Comparison of ENCODE assay signal across 25 cellular contexts in the genomic region with DNA sequence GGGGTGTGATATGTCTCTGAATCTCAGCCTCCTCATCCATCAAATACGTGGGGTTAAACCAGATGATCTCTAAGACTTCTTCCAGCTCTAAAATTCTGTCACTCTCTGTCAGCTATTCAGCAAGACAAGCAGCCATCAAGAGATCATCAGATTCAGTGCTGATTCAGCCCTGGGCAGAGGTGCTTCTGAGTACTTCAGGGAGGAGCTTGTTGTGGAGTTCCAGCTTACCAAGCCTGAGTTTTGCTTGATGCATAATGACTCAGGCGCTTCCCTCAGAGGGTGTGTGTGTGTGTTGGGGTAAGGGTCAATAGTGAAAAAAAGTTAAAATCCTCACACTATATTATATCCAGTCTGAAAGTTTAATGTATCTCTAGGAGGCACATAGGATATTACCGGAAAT. TPM values are rescaled to one million over a fixed set of nuclear protein-coding genes. Genes with fewer than 3 reads are reported as not detected.
DNase-seq lines count a peak whose midpoint lies in the region; ATAC-seq and TF ChIP-seq lines count a peak whose summit lies in the region.
"Had no signal": no experiment of that assay in that cellular context is flagged by ENCODE, and none has a peak within 500 bp of the region (broad histone marks: within the 10 kb centered on the region; RNA-seq: fewer than 3 reads in every experiment).

No MANE protein-coding gene starts in this region.

- H3K9me3 Mint-ChIP-seq in stimulated activated effector memory CD8-positive, alpha-beta T cell treated with anti-CD3 and anti-CD28 coated beads, Interleukin-12 subunit alpha, Interleukin-12 subunit beta, amount 100 ng/mL, for 72 hours = no peaks in the 10 kb centered on the region
- H3K9me3 Mint-ChIP-seq: activated CD4-positive, alpha-beta T cell treated with anti-CD3 and anti-CD28 coated beads, Interleukin-2, amount 10 ng/mL, durations not matched to agents 24 days and 14 days had no signal

- no peak overlapping the region for H3K27ac ChIP-seq in RWPE1
- H3K27ac ChIP-seq: adrenal gland, BLaER1, hepatocyte, ovary had no signal

- H3K27ac Mint-ChIP-seq in stimulated activated effector memory CD8-positive, alpha-beta T cell treated with anti-CD3 and anti-CD28 coated beads, Interleukin-12 subunit alpha, Interleukin-12 subunit beta, amount 100 ng/mL, for 72 hours = no peak overlapping the region
- H3K27ac Mint-ChIP-seq: activated CD4-positive, alpha-beta T cell treated with anti-CD3 and anti-CD28 coated beads, Interleukin-2, amount 10 ng/mL, durations not matched to agents 24 days and 14 days; memory B cell; naive thymus-derived CD4-positive, alpha-beta T cell; type B pancreatic cell had no signal

- DNase-seq in H4 (ENCODE audit: low spot score) (peak; percentile 39), RWPE1 (ENCODE audit: low spot score) (peak; percentile 59), NCI-H1092 (lab: John Stamatoyannopoulos, UW) (no peak)
- no peak for DNase-seq in stimulated activated effector memory CD8-positive, alpha-beta T cell treated with anti-CD3 and anti-CD28 coated beads, Interleukin-12 subunit alpha, Interleukin-12 subunit beta, amount 100 ng/mL, for 72 hours (ENCODE audit: low spot score in 2 of 2)
- DNase-seq in activated naive CD4-positive, alpha-beta T cell treated with anti-CD3 and anti-CD28 coated beads, Interleukin-2, amount 50 U/mL, for 16 hours = no peak
- DNase-seq: activated CD4-positive, alpha-beta T cell treated with anti-CD3 and anti-CD28 coated beads, Interleukin-2, amount 10 ng/mL, durations not matched to agents 24 days and 14 days; activated effector memory CD4-positive, alpha-beta T cell treated with anti-CD3 and anti-CD28 coated beads, Interleukin-2, amount 50 U/mL, for 16 hours; adrenal gland; effector CD4-positive, alpha-beta T cell; islet precursor cell; naive thymus-derived CD4-positive, alpha-beta T cell; NCI-H2029 treated with DMSO at 0.1 percent for 48 hours; ovary; stimulated activated CD4-positive, alpha-beta T cell treated with anti-CD3 and anti-CD28 coated beads, Interleukin-2, amount 100 ng/mL, for 24 hours; stimulated activated naive CD8-positive, alpha-beta T cell treated with anti-CD3 and anti-CD28 coated beads, Interleukin-15, Interleukin-2, amounts not matched to agents 100 U/mL and 50 U/mL, for 24 hours; SW 1271 had no signal

- H3K36me3 Mint-ChIP-seq in stimulated activated effector memory CD8-positive, alpha-beta T cell treated with anti-CD3 and anti-CD28 coated beads, Interleukin-12 subunit alpha, Interleukin-12 subunit beta, amount 100 ng/mL, for 72 hours = no peaks in the 10 kb centered on the region
- H3K36me3 Mint-ChIP-seq: memory B cell, type B pancreatic cell had no signal

- no peak overlapping the region for H3K4me3 Mint-ChIP-seq in stimulated activated effector memory CD8-positive, alpha-beta T cell treated with anti-CD3 and anti-CD28 coated beads, Interleukin-12 subunit alpha, Interleukin-12 subunit beta, amount 100 ng/mL, for 72 hours
- H3K4me3 Mint-ChIP-seq: activated CD4-positive, alpha-beta T cell treated with anti-CD3 and anti-CD28 coated beads, Interleukin-2, amount 10 ng/mL, durations not matched to agents 24 days and 14 days; central memory CD8-positive, alpha-beta T cell; memory B cell; naive thymus-derived CD4-positive, alpha-beta T cell; type B pancreatic cell had no signal

- CTCF ChIA-PET in RWPE1 (lab: Yijun Ruan, JAX) = interaction anchor here (0.7 kb wide), 1 partner anchor 198 kb away, joined by 3 read pairs; no protein-coding TSS in a partner anchor

- no peaks in the 10 kb centered on the region for H3K4me1 Mint-ChIP-seq in stimulated activated effector memory CD8-positive, alpha-beta T cell treated with anti-CD3 and anti-CD28 coated beads, Interleukin-12 subunit alpha, Interleukin-12 subunit beta, amount 100 ng/mL, for 72 hours
- H3K4me1 Mint-ChIP-seq: activated CD4-positive, alpha-beta T cell treated with anti-CD3 and anti-CD28 coated beads, Interleukin-2, amount 10 ng/mL, durations not matched to agents 24 days and 14 days; central memory CD8-positive, alpha-beta T cell; memory B cell; naive thymus-derived CD4-positive, alpha-beta T cell had no signal

- POLR2A ChIA-PET in RWPE1 (lab: Yijun Ruan, JAX; ENCODE audit: low non-redundant PET) = no interaction called here

- TF ChIP-seq CTCF in RWPE1 (conservative IDR thresholded peaks at IDR 0.05; ENCODE audit: low read depth) = no peak

- ATAC-seq in esophagus mucosa (peak; percentile 72), GM19395 (IDR thresholded peaks at IDR 0.05; ENCODE audit: unreplicated experiment) (no peak)
- peak; percentile 40 for ATAC-seq in stimulated activated effector memory CD8-positive, alpha-beta T cell treated with anti-CD3 and anti-CD28 coated beads, Interleukin-12 subunit alpha, Interleukin-12 subunit beta, amount 100 ng/mL, for 72 hours
- ATAC-seq: HCT116; naive thymus-derived CD4-positive, alpha-beta T cell; stimulated activated naive CD8-positive, alpha-beta T cell treated with anti-CD3 and anti-CD28 coated beads, Interleukin-15, Interleukin-2, amounts not matched to agents 100 U/mL and 50 U/mL, for 24 hours had no signal

RNA-seq across cellular contexts. Expression of gene TAF1L, which starts 29.6 kb away (rescaled TPM):
- total RNA-seq in H4 (2014; rRNA removed; shearing (Covaris generic)) = not detected in 2 replicates
- not detected for total RNA-seq in esophagus mucosa
- total RNA-seq: adrenal gland, hepatocyte, skeletal muscle tissue had no signal

Comparison
In these comparisons a context has a peak if more than half of its experiments do, and no peak if none do; other contexts are left out.
1. DNase-seq: peak in H4 (single experiment) and RWPE1 (single experiment); none in stimulated activated effector memory CD8-positive, alpha-beta T cell treated with anti-CD3 and anti-CD28 coated beads, Interleukin-12 subunit alpha, Interleukin-12 subunit beta, amount 100 ng/mL, for 72 hours (0 of 2), NCI-H1092 (single experiment) and activated naive CD4-positive, alpha-beta T cell treated with anti-CD3 and anti-CD28 coated beads, Interleukin-2, amount 50 U/mL, for 16 hours (single experiment).